In the genomic region with DNA sequence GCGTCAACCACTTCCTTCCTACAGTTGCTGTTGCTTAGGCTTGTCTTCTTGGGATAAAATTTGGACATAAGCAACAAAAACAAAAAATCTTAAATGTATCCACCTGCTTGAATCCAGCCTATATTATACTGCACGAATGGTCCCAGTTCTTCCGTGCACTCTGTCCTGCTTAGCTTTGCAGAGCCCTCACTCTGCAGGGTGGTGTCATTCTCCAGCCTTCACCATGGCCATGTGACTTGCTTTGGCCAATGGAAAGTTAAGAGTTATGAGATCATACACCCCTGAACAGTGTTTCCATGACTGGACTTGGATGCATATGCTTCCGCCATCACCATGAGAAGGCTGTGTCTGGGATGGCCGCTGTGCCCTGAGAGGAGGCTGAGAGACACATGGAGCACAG, we compare ENCODE assay signal across 25 cellular contexts.
"Had no signal": no experiment of that assay in that cellular context is flagged by ENCODE, and none has a peak within 500 bp of the region (broad histone marks: within the 10 kb centered on the region; RNA-seq: fewer than 3 reads in every experiment).

No MANE protein-coding gene starts in this region.

- H3K27ac Mint-ChIP-seq: activated CD4-positive, alpha-beta memory T cell treated with anti-CD3 and anti-CD28 coated beads, Interleukin-2, amount 10 ng/mL, durations not matched to agents 7 days and 5 days; activated CD4-positive, alpha-beta T cell treated with anti-CD3 and anti-CD28 coated beads, Interleukin-2, amount 10 ng/mL, durations not matched to agents 24 days and 14 days; activated naive CD8-positive, alpha-beta T cell treated with anti-CD3 and anti-CD28 coated beads, Interleukin-2, amount 50 U/mL, for 24 hours; activated T-cell treated with anti-CD3 and anti-CD28 coated beads, Interleukin-2, amount 50 U/mL, for 72 hours; immature natural killer cell; mesothelial cell of epicardium; natural killer cell treated with Interleukin-12 subunit alpha and Interleukin-12 subunit beta and Interleukin-15 and Interleukin-18, amount 100 ng/mL, for 72 hours had no signal

- FAIRE-seq: pancreas had no signal

- H3K79me2 ChIP-seq: hepatocyte had no signal

- H3K36me3 Mint-ChIP-seq: immature natural killer cell; mesothelial cell of epicardium; natural killer cell treated with Interleukin-12 subunit alpha and Interleukin-12 subunit beta and Interleukin-15 and Interleukin-18, amount 100 ng/mL, for 72 hours had no signal

- H3K36me3 ChIP-seq: left ventricle myocardium inferior, pancreas, right atrium auricular region, spleen, upper lobe of left lung had no signal

- H3K9me3 Mint-ChIP-seq: activated CD4-positive, alpha-beta memory T cell treated with anti-CD3 and anti-CD28 coated beads, Interleukin-2, amount 10 ng/mL, durations not matched to agents 7 days and 5 days; activated CD4-positive, alpha-beta T cell treated with anti-CD3 and anti-CD28 coated beads, Interleukin-2, amount 10 ng/mL, durations not matched to agents 24 days and 14 days; activated naive CD8-positive, alpha-beta T cell treated with anti-CD3 and anti-CD28 coated beads, Interleukin-2, amount 50 U/mL, for 24 hours; immature natural killer cell; natural killer cell treated with Interleukin-12 subunit alpha and Interleukin-12 subunit beta and Interleukin-15 and Interleukin-18, amount 100 ng/mL, for 72 hours had no signal

- H3K4me1 ChIP-seq: testis had no signal

- H3K4me2 ChIP-seq: hepatocyte had no signal

- H3K9me3 ChIP-seq: left ventricle myocardium inferior, pancreas, psoas muscle, right atrium auricular region, spleen, testis, upper lobe of left lung had no signal

- H3K27me3 ChIP-seq: foreskin keratinocyte, hepatocyte, pancreas, right atrium auricular region, testis, upper lobe of left lung had no signal

- H2AFZ ChIP-seq: hepatocyte had no signal

- H3K4me3 ChIP-seq: coronary artery, hepatocyte, left ventricle myocardium inferior, pancreas, psoas muscle, right atrium auricular region, spleen, testis, upper lobe of left lung had no signal

- DNase-seq: activated CD4-positive, alpha-beta memory T cell treated with anti-CD3 and anti-CD28 coated beads, Interleukin-2, amount 10 ng/mL, durations not matched to agents 7 days and 5 days; activated CD4-positive, alpha-beta T cell treated with anti-CD3 and anti-CD28 coated beads, Interleukin-2, amount 10 ng/mL, durations not matched to agents 24 days and 14 days; activated effector memory CD4-positive, alpha-beta T cell treated with anti-CD3 and anti-CD28 coated beads, Interleukin-2, amount 50 U/mL, for 16 hours; activated naive CD4-positive, alpha-beta T cell treated with anti-CD3 and anti-CD28 coated beads, Interleukin-2, amount 50 U/mL, for 16 hours; activated naive CD8-positive, alpha-beta T cell treated with anti-CD3 and anti-CD28 coated beads, Interleukin-2, amount 50 U/mL, for 24 hours; activated T-cell treated with anti-CD3 and anti-CD28 coated beads, Interleukin-2, amount 50 U/mL, for 72 hours; cerebellar nuclear complex; foreskin keratinocyte; glutamatergic neuron; immature natural killer cell; kidney glomerular epithelial cell; left ventricle myocardium inferior; pancreas; psoas muscle; spleen; stimulated activated CD4-positive, alpha-beta T cell treated with anti-CD3 and anti-CD28 coated beads, Interleukin-4, amount 100 ng/mL, for 1 hour; stimulated activated naive CD4-positive, alpha-beta T cell; testis; upper lobe of left lung had no signal

- ATAC-seq: activated CD4-positive, CD25-positive, alpha-beta regulatory T cell treated with anti-CD3 and anti-CD28 coated beads, Interleukin-2, amount 50 U/mL, for 24 hours; activated naive CD8-positive, alpha-beta T cell treated with anti-CD3 and anti-CD28 coated beads, Interleukin-2, amount 50 U/mL, for 24 hours; activated T-cell treated with anti-CD3 and anti-CD28 coated beads, Interleukin-2, amount 50 U/mL, for 72 hours; foreskin keratinocyte; natural killer cell treated with Interleukin-12 subunit alpha and Interleukin-12 subunit beta and Interleukin-15 and Interleukin-18, amount 100 ng/mL, for 72 hours; psoas muscle had no signal

- H3K27ac ChIP-seq: foreskin keratinocyte, hepatocyte, left ventricle myocardium inferior, pancreas, right atrium auricular region, testis, upper lobe of left lung had no signal

- H3K4me3 Mint-ChIP-seq: activated CD4-positive, alpha-beta memory T cell treated with anti-CD3 and anti-CD28 coated beads, Interleukin-2, amount 10 ng/mL, durations not matched to agents 7 days and 5 days; activated CD4-positive, alpha-beta T cell treated with anti-CD3 and anti-CD28 coated beads, Interleukin-2, amount 10 ng/mL, durations not matched to agents 24 days and 14 days; activated naive CD8-positive, alpha-beta T cell treated with anti-CD3 and anti-CD28 coated beads, Interleukin-2, amount 50 U/mL, for 24 hours; activated T-cell treated with anti-CD3 and anti-CD28 coated beads, Interleukin-2, amount 50 U/mL, for 72 hours; immature natural killer cell; mesothelial cell of epicardium; natural killer cell treated with Interleukin-12 subunit alpha and Interleukin-12 subunit beta and Interleukin-15 and Interleukin-18, amount 100 ng/mL, for 72 hours had no signal
